In genomic region chr6:5121479-5121878, GRCh38 we compare ENCODE assay signal across 1 cellular context.
TF ChIP-seq lines count a peak whose summit lies in the region.

No MANE protein-coding gene starts in this region.

TF ChIP-seq in HepG2, 621 proteins besides CTCF, POLR2A, EP300 and RAD21 (continued from another document):
- TF ChIP-seq, protein P1, sequence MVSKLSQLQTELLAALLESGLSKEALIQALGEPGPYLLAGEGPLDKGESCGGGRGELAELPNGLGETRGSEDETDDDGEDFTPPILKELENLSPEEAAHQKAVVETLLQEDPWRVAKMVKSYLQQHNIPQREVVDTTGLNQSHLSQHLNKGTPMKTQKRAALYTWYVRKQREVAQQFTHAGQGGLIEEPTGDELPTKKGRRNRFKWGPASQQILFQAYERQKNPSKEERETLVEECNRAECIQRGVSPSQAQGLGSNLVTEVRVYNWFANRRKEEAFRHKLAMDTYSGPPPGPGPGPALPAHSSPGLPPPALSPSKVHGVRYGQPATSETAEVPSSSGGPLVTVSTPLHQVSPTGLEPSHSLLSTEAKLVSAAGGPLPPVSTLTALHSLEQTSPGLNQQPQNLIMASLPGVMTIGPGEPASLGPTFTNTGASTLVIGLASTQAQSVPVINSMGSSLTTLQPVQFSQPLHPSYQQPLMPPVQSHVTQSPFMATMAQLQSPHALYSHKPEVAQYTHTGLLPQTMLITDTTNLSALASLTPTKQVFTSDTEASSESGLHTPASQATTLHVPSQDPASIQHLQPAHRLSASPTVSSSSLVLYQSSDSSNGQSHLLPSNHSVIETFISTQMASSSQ (IDR thresholded peaks at IDR 0.05; ENCODE audit: low read depth), result no peak
- TF ChIP-seq, protein P1 (CRISPR knock-in tag; IDR thresholded peaks at IDR 0.05; ENCODE audit: borderline replicate concordance), result peak; percentile 66; the same call in 1 of the 2 replicates
- TF ChIP-seq TEAD3 (CRISPR knock-in tag; optimal IDR thresholded peaks at IDR 0.05; ENCODE audit: borderline replicate concordance) (peak; percentile 77), RBM22 (optimal IDR thresholded peaks at IDR 0.05; ENCODE audit: low read length) (peak; percentile 38), CBFB (CRISPR knock-in tag; IDR thresholded peaks at IDR 0.05) (no peak)
- TF ChIP-seq, protein P2, sequence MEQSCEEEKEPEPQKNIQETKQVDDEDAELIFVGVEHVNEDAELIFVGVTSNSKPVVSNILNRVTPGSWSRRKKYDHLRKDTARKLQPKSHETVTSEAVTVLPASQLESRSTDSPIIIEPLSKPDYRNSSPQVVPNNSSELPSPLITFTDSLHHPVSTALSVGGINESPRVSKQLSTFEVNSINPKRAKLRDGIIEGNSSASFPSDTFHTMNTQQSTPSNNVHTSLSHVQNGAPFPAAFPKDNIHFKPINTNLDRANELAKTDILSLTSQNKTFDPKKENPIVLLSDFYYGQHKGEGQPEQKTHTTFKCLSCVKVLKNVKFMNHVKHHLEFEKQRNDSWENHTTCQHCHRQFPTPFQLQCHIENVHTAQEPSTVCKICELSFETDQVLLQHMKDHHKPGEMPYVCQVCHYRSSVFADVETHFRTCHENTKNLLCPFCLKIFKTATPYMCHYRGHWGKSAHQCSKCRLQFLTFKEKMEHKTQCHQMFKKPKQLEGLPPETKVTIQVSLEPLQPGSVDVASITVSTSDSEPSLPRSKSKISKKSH (CRISPR knock-in tag; IDR thresholded peaks at IDR 0.05; ENCODE audit: borderline replicate concordance), result peak; percentile 69; the same call in 1 of the 2 replicates
